In the genomic region with DNA sequence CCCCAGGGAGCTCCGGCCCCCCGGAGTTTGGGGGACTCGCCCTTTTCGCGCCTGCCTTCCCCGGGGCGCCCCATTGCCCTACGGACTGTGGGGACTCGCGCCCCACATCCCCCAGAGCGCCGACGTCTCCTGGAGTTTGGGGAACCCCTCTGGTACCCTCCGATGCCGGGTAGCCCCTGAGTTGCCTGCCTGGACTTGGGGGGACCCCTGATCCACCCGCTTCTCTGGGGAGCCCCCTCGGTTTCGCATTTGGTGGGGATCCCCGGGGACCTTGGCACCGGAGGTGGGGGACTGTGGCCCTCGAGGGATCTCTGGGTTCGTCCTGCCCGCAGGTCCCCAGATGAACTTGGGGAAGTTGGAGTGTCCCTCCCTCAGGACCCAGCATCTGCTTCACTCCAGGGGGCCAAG, we compare ENCODE assay signal across 15 cellular contexts. TPM values are rescaled to one million over a fixed set of nuclear protein-coding genes. Genes with fewer than 3 reads are reported as not detected.
DNase-seq lines count a peak whose midpoint lies in the region; ATAC-seq, FAIRE-seq and TF ChIP-seq lines count a peak whose summit lies in the region.
"Had no signal": no experiment of that assay in that cellular context is flagged by ENCODE, and none has a peak within 500 bp of the region (broad histone marks: within the 10 kb centered on the region; RNA-seq: fewer than 3 reads in every experiment).

No MANE protein-coding gene starts in this region.

- CTCF ChIA-PET in Calu3 (lab: Charles Lee) (no interaction called here), endothelial cell of umbilical vein (lab: Charles Lee) (no interaction called here)

- no peak for TF ChIP-seq POLR2A in endothelial cell of umbilical vein (IDR thresholded peaks at IDR 0.05; ENCODE audit: low read depth, low read length)
- no peak for TF ChIP-seq POLR2A in gastroesophageal sphincter (IDR thresholded peaks at IDR 0.05)

- H3K27ac ChIP-seq in RWPE2 (ENCODE audit: poor library complexity, severe bottlenecking) = no peak overlapping the region
- no peak overlapping the region for H3K27ac ChIP-seq in endothelial cell of umbilical vein (ENCODE audit: insufficient read depth, low read depth, low read length)
- no peak overlapping the region for H3K27ac ChIP-seq in neural progenitor cell
- no peak overlapping the region for H3K27ac ChIP-seq in gastroesophageal sphincter
- no peak overlapping the region for H3K27ac ChIP-seq in caudate nucleus (ENCODE audit: low read depth, low read length)
- H3K27ac ChIP-seq: prostate gland, SJSA1, vagina had no signal

- H3K27me3 Mint-ChIP-seq in Calu3 (ENCODE audit: unreplicated experiment) (peaks cover 32% of the 10 kb centered on the region), neural progenitor cell (ENCODE audit: insufficient read depth, low read depth) (peaks cover 5% of the 10 kb centered on the region)

- intact Hi-C loops in Calu3 (cut with micrococcal nuclease; ENCODE audit: unreplicated experiment) (no loop called here), endothelial cell of umbilical vein (cut with micrococcal nuclease) (no loop called here)

- no peak for DNase-seq in Calu3
- no peak for DNase-seq in RWPE2 (ENCODE audit: low spot score)
- DNase-seq in endothelial cell of umbilical vein (ENCODE audit: low read depth, low spot score) = no peak
- no peak for DNase-seq in neural progenitor cell (ENCODE audit: low spot score)
- DNase-seq in activated CD8-positive, alpha-beta memory T cell treated with anti-CD3 and anti-CD28 coated beads for 24 hours = no peak
- no peak for DNase-seq in activated CD4-positive, CD25-positive, alpha-beta regulatory T cell (lab: John Stamatoyannopoulos, UW)
- no peak for DNase-seq in caudate nucleus (lab: John Stamatoyannopoulos, UW)
- DNase-seq: kidney glomerular epithelial cell, NCI-H510A had no signal

- no CpG with 5 or more reads among the region's 23 CpGs for WGBS in gastroesophageal sphincter (ENCODE audit: low coverage in 1 of 2), 2 donors

- H3K4me2 ChIP-seq in endothelial cell of umbilical vein (ENCODE audit: insufficient read depth, low read length) (no peak overlapping the region), neural progenitor cell (peak overlapping the region; percentile 100)

- FAIRE-seq in endothelial cell of umbilical vein (lab: Jason Lieb, UNC) = no peak
- FAIRE-seq: D721Med had no signal

- H2AFZ ChIP-seq in endothelial cell of umbilical vein (ENCODE audit: low read depth, low read length) (no peak overlapping the region), neural progenitor cell (replicated peaks) (no peak overlapping the region)

- H3K9me1 ChIP-seq in endothelial cell of umbilical vein (replicated peaks; ENCODE audit: control insufficient read depth, extremely low read depth, insufficient read depth, low read length) = no peaks in the 10 kb centered on the region

- H3K9me3 Mint-ChIP-seq in Calu3 (ENCODE audit: low read depth, unreplicated experiment) (no peaks in the 10 kb centered on the region), neural progenitor cell (no peaks in the 10 kb centered on the region)

- H3K79me2 ChIP-seq in endothelial cell of umbilical vein (ENCODE audit: control insufficient read depth, insufficient read depth, low read length) (no peaks in the 10 kb centered on the region), neural progenitor cell (ENCODE audit: low read depth) (peaks cover 28% of the 10 kb centered on the region)

- H3K9me3 ChIP-seq in RWPE2 (ENCODE audit: severe bottlenecking) (no peaks in the 10 kb centered on the region), endothelial cell of umbilical vein (replicated peaks; ENCODE audit: control insufficient read depth, insufficient read depth, low read length) (no peaks in the 10 kb centered on the region), neural progenitor cell (ENCODE audit: low read depth) (no peaks in the 10 kb centered on the region), gastroesophageal sphincter (no peaks in the 10 kb centered on the region)
- H3K9me3 ChIP-seq: prostate gland, SJSA1, vagina had no signal

- peak overlapping the region; percentile 67 for H3K4me3 Mint-ChIP-seq in Calu3 (ENCODE audit: low read depth, unreplicated experiment)
- H3K4me3 Mint-ChIP-seq in neural progenitor cell = peak overlapping the region; percentile 88

- H3K27ac Mint-ChIP-seq in Calu3 (ENCODE audit: unreplicated experiment) (no peak overlapping the region), neural progenitor cell (no peak overlapping the region)

- POLR2A ChIA-PET in endothelial cell of umbilical vein (lab: Charles Lee) = no interaction called here

- ATAC-seq in RWPE2 (ENCODE audit: low read depth) = no peak
- ATAC-seq in gastroesophageal sphincter = no peak

- H3K36me3 ChIP-seq in RWPE2 (ENCODE audit: low read depth) (no peaks in the 10 kb centered on the region), endothelial cell of umbilical vein (ENCODE audit: control insufficient read depth in 2 of 2, extremely low read depth in 1 of 2, insufficient read depth in 2 of 2, low read length in 2 of 2) (no peaks in the 10 kb centered on the region), neural progenitor cell (no peaks in the 10 kb centered on the region), gastroesophageal sphincter (no peaks in the 10 kb centered on the region)
- H3K36me3 ChIP-seq: prostate gland, SJSA1, vagina had no signal

- TF ChIP-seq CTCF in Calu3 (IDR thresholded peaks at IDR 0.05; ENCODE audit: unreplicated experiment) = no peak
- TF ChIP-seq CTCF in RWPE2 (IDR thresholded peaks at IDR 0.05; ENCODE audit: poor library complexity, severe bottlenecking) = no peak
- no peak for TF ChIP-seq CTCF in endothelial cell of umbilical vein (IDR thresholded peaks at IDR 0.05; ENCODE audit: extremely low read depth in 1 of 2, insufficient read depth in 1 of 2, low read depth in 1 of 2, low read length in 2 of 2)
- no peak for TF ChIP-seq CTCF in neural progenitor cell (IDR thresholded peaks at IDR 0.05)
- no peak for TF ChIP-seq CTCF in gastroesophageal sphincter (IDR thresholded peaks at IDR 0.05)

- no TSS peak for BruUV-seq in Calu3 (replicated peaks; lab: Mats Ljungman, UMichigan)
- BruUV-seq in endothelial cell of umbilical vein (replicated peaks; lab: Mats Ljungman, UMichigan) = no TSS peak

- H3K4me1 ChIP-seq in RWPE2 (ENCODE audit: insufficient read depth, poor library complexity, severe bottlenecking) = no peaks in the 10 kb centered on the region
- no peaks in the 10 kb centered on the region for H3K4me1 ChIP-seq in endothelial cell of umbilical vein (ENCODE audit: control insufficient read depth, extremely low read depth, insufficient read depth, low read length)
- H3K4me1 ChIP-seq in neural progenitor cell = peaks cover 17% of the 10 kb centered on the region
- H3K4me1 ChIP-seq in gastroesophageal sphincter = peaks cover 0 to 24% (median 3%) of the 10 kb centered on the region in 3 donors
- H3K4me1 ChIP-seq: prostate gland had no signal

- H3K9ac ChIP-seq in endothelial cell of umbilical vein (replicated peaks; ENCODE audit: extremely low read depth, insufficient read depth, low read length) = no peak overlapping the region
- H3K9ac ChIP-seq in neural progenitor cell = peak overlapping the region; percentile 35

- H3K27me3 ChIP-seq in RWPE2 (ENCODE audit: insufficient read depth, poor library complexity, severe bottlenecking) = peaks cover 35% of the 10 kb centered on the region
- H3K27me3 ChIP-seq in endothelial cell of umbilical vein (ENCODE audit: control insufficient read depth in 2 of 2, insufficient read depth in 2 of 2, low read length in 2 of 2) = peaks cover 8 to 20% of the 10 kb centered on the region in 2 experiments
- H3K27me3 ChIP-seq in neural progenitor cell = peaks cover 25% of the 10 kb centered on the region
- H3K27me3 ChIP-seq in gastroesophageal sphincter = peaks cover 86% of the 10 kb centered on the region

- peak overlapping the region; percentile 24 for H3K4me3 ChIP-seq in RWPE2 (ENCODE audit: severe bottlenecking)
- H3K4me3 ChIP-seq in endothelial cell of umbilical vein (replicated peaks in 1 of 3; ENCODE audit: insufficient read depth in 1 of 3, low read depth in 1 of 3, low read length in 3 of 3) = no peak overlapping the region
- peak overlapping the region; percentile 74 for H3K4me3 ChIP-seq in neural progenitor cell
- H3K4me3 ChIP-seq in gastroesophageal sphincter = peak overlapping the region in 1 of 2 donors; percentile 37
- H3K4me3 ChIP-seq: SJSA1, vagina had no signal

- H3F3A ChIP-seq in neural progenitor cell (ENCODE audit: low read depth) = peaks cover 35% of the 10 kb centered on the region

- H3K36me3 Mint-ChIP-seq in Calu3 (ENCODE audit: insufficient read depth, unreplicated experiment) = peaks cover 9% of the 10 kb centered on the region
- no peaks in the 10 kb centered on the region for H3K36me3 Mint-ChIP-seq in neural progenitor cell

- dilution Hi-C loops in endothelial cell of umbilical vein (cut with MboI; ENCODE audit: extremely low pct_ligation_motif_present, low sequenced_read_pairs) = no loop called here

- H3K4me1 Mint-ChIP-seq in Calu3 (ENCODE audit: low read depth, unreplicated experiment) = peaks cover 8% of the 10 kb centered on the region
- peaks cover 17% of the 10 kb centered on the region for H3K4me1 Mint-ChIP-seq in neural progenitor cell

- TF ChIP-seq EP300 in gastroesophageal sphincter (IDR thresholded peaks at IDR 0.05) = no peak

- H4K20me1 ChIP-seq in endothelial cell of umbilical vein (replicated peaks; ENCODE audit: control insufficient read depth, extremely low read depth, insufficient read depth, low read length) (no peaks in the 10 kb centered on the region), neural progenitor cell (ENCODE audit: low read depth) (peaks cover 49% of the 10 kb centered on the region)

RNA-seq across cellular contexts. Expression of a gene that starts 0.8 kb away (rescaled TPM):
- 0.90 and 0.95 TPM in 2 replicates for total RNA-seq in Calu3 (2022)
- 1.1 and 2.5 TPM in 2 replicates for total RNA-seq in endothelial cell of umbilical vein
- polyA plus RNA-seq in endothelial cell of umbilical vein = 0.52 and 0.99 TPM in 2 replicates
- 0.31 and 0.58 TPM in 2 replicates for polyA plus RNA-seq in endothelial cell of umbilical vein (2011; cell fraction: cytosol; rRNA removed)
- polyA plus RNA-seq in endothelial cell of umbilical vein (2011; cell fraction: nucleus; rRNA removed) = 0.36 and 0.42 TPM in 2 replicates
- 0.44 and 1.2 TPM in 2 replicates for polyA plus RNA-seq in endothelial cell of umbilical vein (2012)
- polyA minus RNA-seq in endothelial cell of umbilical vein = not detected in 2 replicates
- 2.5 TPM for polyA minus RNA-seq in endothelial cell of umbilical vein (2011; cell fraction: cytosol; rRNA and poly(A)+ RNA removed)
- not detected in 2 replicates for polyA minus RNA-seq in endothelial cell of umbilical vein (2011; cell fraction: nucleus; rRNA and poly(A)+ RNA removed)
- total RNA-seq in neural progenitor cell (ENCODE audit: low replicate concordance) = 13.2 and 34.7 TPM in 2 replicates
- not detected for total RNA-seq in gastroesophageal sphincter
- total RNA-seq: prostate gland, SJSA1, vagina had no signal
- polyA plus RNA-seq: fibroblast of lung had no signal

RNA-seq across cellular contexts. Expression of a gene that starts 11.1 kb away (rescaled TPM):
- total RNA-seq in Calu3 (2022) (32.9 and 34.4 TPM in 2 replicates), endothelial cell of umbilical vein (46.7 and 47.5 TPM in 2 replicates), neural progenitor cell (ENCODE audit: low replicate concordance) (4.8 and 14.6 TPM in 2 replicates), gastroesophageal sphincter (10 to 100 TPM; 14.2 to 42.2 (median 21.8) TPM)
- 83.9 and 127 TPM in 2 replicates for polyA plus RNA-seq in endothelial cell of umbilical vein
- polyA plus RNA-seq in endothelial cell of umbilical vein (2011; cell fraction: cytosol; rRNA removed) = 45.5 and 62.4 TPM in 2 replicates
- polyA plus RNA-seq in endothelial cell of umbilical vein (2011; cell fraction: nucleus; rRNA removed) = 22.4 and 27.0 TPM in 2 replicates
- polyA plus RNA-seq in endothelial cell of umbilical vein (2012) = 36.7 and 43.6 TPM in 2 replicates
- 10.6 and 15.2 TPM in 2 replicates for polyA minus RNA-seq in endothelial cell of umbilical vein
- polyA minus RNA-seq in endothelial cell of umbilical vein (2011; cell fraction: cytosol; rRNA and poly(A)+ RNA removed) = 70.9 TPM
- polyA minus RNA-seq in endothelial cell of umbilical vein (2011; cell fraction: nucleus; rRNA and poly(A)+ RNA removed) = 5.8 and 8.0 TPM in 2 replicates

RNA-seq across cellular contexts. Expression of a gene that starts 17.3 kb away (rescaled TPM):
- total RNA-seq in Calu3 (2022) (102 and 112 TPM in 2 replicates), endothelial cell of umbilical vein (225 and 229 TPM in 2 replicates), neural progenitor cell (ENCODE audit: low replicate concordance) (395 and 737 TPM in 2 replicates), gastroesophageal sphincter (100 to 1,000 TPM; 350 to 708 (median 559) TPM)
- 267 and 439 TPM in 2 replicates for polyA plus RNA-seq in endothelial cell of umbilical vein
- 345 and 381 TPM in 2 replicates for polyA plus RNA-seq in endothelial cell of umbilical vein (2011; cell fraction: cytosol; rRNA removed)
- 851 and 1,301 TPM in 2 replicates for polyA plus RNA-seq in endothelial cell of umbilical vein (2011; cell fraction: nucleus; rRNA removed)
- 199 and 231 TPM in 2 replicates for polyA plus RNA-seq in endothelial cell of umbilical vein (2012)
- polyA minus RNA-seq in endothelial cell of umbilical vein = 136 and 186 TPM in 2 replicates
- 43.9 TPM for polyA minus RNA-seq in endothelial cell of umbilical vein (2011; cell fraction: cytosol; rRNA and poly(A)+ RNA removed)
- polyA minus RNA-seq in endothelial cell of umbilical vein (2011; cell fraction: nucleus; rRNA and poly(A)+ RNA removed) = 105 and 121 TPM in 2 replicates

RNA-seq across cellular contexts. Expression of a gene that starts 38.1 kb away (rescaled TPM):
- total RNA-seq in Calu3 (2022) = 61.8 and 72.4 TPM in 2 replicates
- 85.9 and 107 TPM in 2 replicates for total RNA-seq in endothelial cell of umbilical vein
- polyA plus RNA-seq in endothelial cell of umbilical vein = 20.0 and 23.6 TPM in 2 replicates
- 8.3 and 13.6 TPM in 2 replicates for polyA plus RNA-seq in endothelial cell of umbilical vein (2011; cell fraction: cytosol; rRNA removed)
- polyA plus RNA-seq in endothelial cell of umbilical vein (2011; cell fraction: nucleus; rRNA removed) = 26.3 and 27.8 TPM in 2 replicates
- polyA plus RNA-seq in endothelial cell of umbilical vein (2012) = 16.1 and 27.1 TPM in 2 replicates
- 13.6 and 16.8 TPM in 2 replicates for polyA minus RNA-seq in endothelial cell of umbilical vein
- 34.1 TPM for polyA minus RNA-seq in endothelial cell of umbilical vein (2011; cell fraction: cytosol; rRNA and poly(A)+ RNA removed)
- 10.2 and 42.0 TPM in 2 replicates for polyA minus RNA-seq in endothelial cell of umbilical vein (2011; cell fraction: nucleus; rRNA and poly(A)+ RNA removed)
- total RNA-seq in neural progenitor cell (ENCODE audit: low replicate concordance) = 16.1 and 51.3 TPM in 2 replicates
- 10 to 100 TPM; 20.0 to 40.1 (median 24.2) TPM for total RNA-seq in gastroesophageal sphincter

RNA-seq across cellular contexts. Expression of a gene that starts 44.9 kb away (rescaled TPM):
- total RNA-seq in Calu3 (2022) (86.6 and 91.8 TPM in 2 replicates), endothelial cell of umbilical vein (190 and 192 TPM in 2 replicates), neural progenitor cell (ENCODE audit: low replicate concordance) (7.1 and 52.0 TPM in 2 replicates), gastroesophageal sphincter (100 to 1,000 TPM in 1 of 4 donors, 10 to 100 TPM in 3; 62.3 to 116 (median 84.1) TPM)
- polyA plus RNA-seq in endothelial cell of umbilical vein = 167 and 236 TPM in 2 replicates
- polyA plus RNA-seq in endothelial cell of umbilical vein (2011; cell fraction: cytosol; rRNA removed) = 55.6 and 104 TPM in 2 replicates
- 31.6 and 37.8 TPM in 2 replicates for polyA plus RNA-seq in endothelial cell of umbilical vein (2011; cell fraction: nucleus; rRNA removed)
- 93.2 and 184 TPM in 2 replicates for polyA plus RNA-seq in endothelial cell of umbilical vein (2012)
- polyA minus RNA-seq in endothelial cell of umbilical vein = 27.5 and 56.7 TPM in 2 replicates
- 231 TPM for polyA minus RNA-seq in endothelial cell of umbilical vein (2011; cell fraction: cytosol; rRNA and poly(A)+ RNA removed)
- polyA minus RNA-seq in endothelial cell of umbilical vein (2011; cell fraction: nucleus; rRNA and poly(A)+ RNA removed) = 9.3 and 13.8 TPM in 2 replicates

Comparison
In these comparisons a context has a peak if more than half of its experiments do, and no peak if none do; other contexts are left out.
1. H3K4me3 ChIP-seq: peak in RWPE2 (single experiment) and neural progenitor cell (single experiment); none in endothelial cell of umbilical vein (0 of 3).